Comparison of ENCODE assay signal across 10 cellular contexts in genomic region chr7:55111007-55111406, GRCh38.
DNase-seq lines count a peak whose midpoint lies in the region; ATAC-seq, FAIRE-seq and TF ChIP-seq lines count a peak whose summit lies in the region.
"Had no signal": no experiment of that assay in that cellular context is flagged by ENCODE, and none has a peak within 500 bp of the region (broad histone marks: within the 10 kb centered on the region; RNA-seq: fewer than 3 reads in every experiment).

No MANE protein-coding gene starts in this region.

- no peaks in the 10 kb centered on the region for H3K9me3 ChIP-seq in astrocyte (ENCODE audit: insufficient read depth, low read depth, low read length)
- H3K9me3 ChIP-seq: BE2C had no signal

- DNase-seq in HFF-Myc (ENCODE audit: extremely low read depth, low read depth): no peak
- peak; percentile 92 for DNase-seq in astrocyte (ENCODE audit: low read depth)
- DNase-seq in medulla oblongata (ENCODE audit: extremely low spot score): peak; percentile 51
- no peak for DNase-seq in GM12892 (ENCODE audit: insufficient read length)
- no peak for DNase-seq in dermis blood vessel endothelial cell
- DNase-seq: BE2C, WERI-Rb-1 had no signal

- H2AFZ ChIP-seq in ACC112 (ENCODE audit: low read length, unreplicated experiment) (no peak overlapping the region), astrocyte (ENCODE audit: low read depth, low read length) (peak overlapping the region; percentile 36)

- no peak for TF ChIP-seq POLR2A in GM12892 (IDR thresholded peaks at IDR 0.05; ENCODE audit: low read depth, low read length)

- no peaks in the 10 kb centered on the region for H3K27me3 ChIP-seq in ACC112 (ENCODE audit: insufficient read depth, low read length)
- no peaks in the 10 kb centered on the region for H3K27me3 ChIP-seq in astrocyte (ENCODE audit: insufficient read depth, low read length)
- H3K27me3 ChIP-seq: BE2C had no signal

- peak; percentile 56 for FAIRE-seq in astrocyte (lab: Jason Lieb, UNC)
- no peak for FAIRE-seq in GM12892 (lab: Jason Lieb, UNC)

- peak overlapping the region; percentile 45 for H3K9ac ChIP-seq in astrocyte (ENCODE audit: low read length)

- no peak overlapping the region for H3K4me3 Mint-ChIP-seq in astrocyte (ENCODE audit: unreplicated experiment)

- H3K36me3 ChIP-seq in ACC112 (ENCODE audit: insufficient read depth, low read length) (0 out of 2 replicates have a peak, but pooled peaks cover 2% of the 10 kb centered on the region), astrocyte (ENCODE audit: insufficient read depth, low read length) (no peaks in the 10 kb centered on the region)
- H3K36me3 ChIP-seq: WERI-Rb-1 had no signal

- no peak for TF ChIP-seq CTCF in HFF-Myc (IDR thresholded peaks at IDR 0.05; ENCODE audit: low read depth, low read length, missing control alignments)
- TF ChIP-seq CTCF in astrocyte (IDR thresholded peaks at IDR 0.05; ENCODE audit: insufficient read depth, low read depth, low read length): no peak

- no peaks in the 10 kb centered on the region for H3K36me3 Mint-ChIP-seq in astrocyte (ENCODE audit: low read depth, unreplicated experiment)

- H3K79me2 ChIP-seq in ACC112 (ENCODE audit: control insufficient read depth, insufficient read depth, low read length, unreplicated experiment) (peaks cover 83% of the 10 kb centered on the region), astrocyte (ENCODE audit: insufficient read depth, low read length) (peaks cover 82% of the 10 kb centered on the region)

- peak overlapping the region; percentile 96 for H3K27ac Mint-ChIP-seq in astrocyte (ENCODE audit: unreplicated experiment)

- ATAC-seq in HG03460 (IDR thresholded peaks at IDR 0.05; ENCODE audit: unreplicated experiment) (no peak), HG03457 (IDR thresholded peaks at IDR 0.05; ENCODE audit: unreplicated experiment) (no peak)

- no peaks in the 10 kb centered on the region for H3K9me3 Mint-ChIP-seq in astrocyte (ENCODE audit: unreplicated experiment)

- H3K27ac ChIP-seq in ACC112 (ENCODE audit: low read depth, low read length): peak overlapping the region; percentile 13; the same call in 1 of the 2 replicates
- H3K27ac ChIP-seq in astrocyte (ENCODE audit: low read depth, low read length): peak overlapping the region; percentile 77
- H3K27ac ChIP-seq: WERI-Rb-1 had no signal

- H3K4me1 Mint-ChIP-seq in astrocyte (ENCODE audit: low read depth, unreplicated experiment): peaks cover 55% of the 10 kb centered on the region

- H4K20me1 ChIP-seq in astrocyte (ENCODE audit: insufficient read depth, low read length): peaks cover 7% of the 10 kb centered on the region

- H3K27me3 Mint-ChIP-seq in astrocyte (ENCODE audit: low read depth, unreplicated experiment): no peaks in the 10 kb centered on the region

- H3K4me1 ChIP-seq in ACC112 (ENCODE audit: control insufficient read depth, insufficient read depth, low read length, unreplicated experiment): peaks cover 52% of the 10 kb centered on the region
- peaks cover 51% of the 10 kb centered on the region for H3K4me1 ChIP-seq in astrocyte (ENCODE audit: insufficient read depth, low read length)

- no peak overlapping the region for H3K4me3 ChIP-seq in ACC112 (ENCODE audit: low read depth, low read length)
- 0 out of 2 replicates have a peak overlapping the region, but pooled peaks have one; percentile 0 for H3K4me3 ChIP-seq in HFF-Myc (replicated peaks; ENCODE audit: low read depth, low read length)
- H3K4me3 ChIP-seq in astrocyte (ENCODE audit: insufficient read depth, low read depth, low read length): no peak overlapping the region

- peak overlapping the region; percentile 75 for H3K4me2 ChIP-seq in astrocyte (ENCODE audit: low read length)

Comparison
In these comparisons a context has a peak if more than half of its experiments do, and no peak if none do; other contexts are left out.
1. DNase-seq: peak in astrocyte (single experiment) and medulla oblongata (single experiment); none in HFF-Myc (single experiment), GM12892 (single experiment) and dermis blood vessel endothelial cell (single experiment).